Comparison of ENCODE assay signal across 2 cellular contexts in the genomic region with DNA sequence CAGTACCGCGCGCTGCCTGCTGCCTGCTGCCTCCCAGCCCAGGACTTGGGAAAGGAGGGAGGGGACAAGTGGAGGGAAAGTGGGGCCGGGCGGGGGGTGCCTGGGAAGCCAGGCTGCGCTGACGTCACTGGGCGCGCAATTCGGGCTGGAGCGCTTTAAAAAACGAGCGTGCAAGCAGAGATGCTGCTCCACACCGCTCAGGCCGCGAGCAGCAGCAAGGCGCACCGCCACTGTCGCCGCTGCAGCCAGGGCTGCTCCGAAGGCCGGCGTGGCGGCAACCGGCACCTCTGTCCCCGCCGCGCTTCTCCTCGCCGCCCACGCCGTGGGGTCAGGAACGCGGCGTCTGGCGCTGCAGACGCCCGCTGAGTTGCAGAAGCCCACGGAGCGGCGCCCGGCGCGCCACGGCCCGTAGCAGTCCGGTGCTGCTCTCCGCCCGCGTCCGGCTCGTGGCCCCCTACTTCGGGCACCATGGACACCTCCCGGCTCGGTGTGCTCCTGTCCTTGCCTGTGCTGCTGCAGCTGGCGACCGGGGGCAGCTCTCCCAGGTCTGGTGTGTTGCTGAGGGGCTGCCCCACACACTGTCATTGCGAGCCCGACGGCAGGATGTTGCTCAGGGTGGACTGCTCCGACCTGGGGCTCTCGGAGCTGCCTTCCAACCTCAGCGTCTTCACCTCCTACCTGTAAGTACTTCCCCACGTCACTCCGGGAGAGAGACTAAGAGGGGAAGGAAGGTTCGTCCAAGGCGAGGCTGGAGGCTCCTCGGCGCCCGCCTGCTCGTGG.
TF ChIP-seq lines count a peak whose summit lies in the region.

A gene with protein sequence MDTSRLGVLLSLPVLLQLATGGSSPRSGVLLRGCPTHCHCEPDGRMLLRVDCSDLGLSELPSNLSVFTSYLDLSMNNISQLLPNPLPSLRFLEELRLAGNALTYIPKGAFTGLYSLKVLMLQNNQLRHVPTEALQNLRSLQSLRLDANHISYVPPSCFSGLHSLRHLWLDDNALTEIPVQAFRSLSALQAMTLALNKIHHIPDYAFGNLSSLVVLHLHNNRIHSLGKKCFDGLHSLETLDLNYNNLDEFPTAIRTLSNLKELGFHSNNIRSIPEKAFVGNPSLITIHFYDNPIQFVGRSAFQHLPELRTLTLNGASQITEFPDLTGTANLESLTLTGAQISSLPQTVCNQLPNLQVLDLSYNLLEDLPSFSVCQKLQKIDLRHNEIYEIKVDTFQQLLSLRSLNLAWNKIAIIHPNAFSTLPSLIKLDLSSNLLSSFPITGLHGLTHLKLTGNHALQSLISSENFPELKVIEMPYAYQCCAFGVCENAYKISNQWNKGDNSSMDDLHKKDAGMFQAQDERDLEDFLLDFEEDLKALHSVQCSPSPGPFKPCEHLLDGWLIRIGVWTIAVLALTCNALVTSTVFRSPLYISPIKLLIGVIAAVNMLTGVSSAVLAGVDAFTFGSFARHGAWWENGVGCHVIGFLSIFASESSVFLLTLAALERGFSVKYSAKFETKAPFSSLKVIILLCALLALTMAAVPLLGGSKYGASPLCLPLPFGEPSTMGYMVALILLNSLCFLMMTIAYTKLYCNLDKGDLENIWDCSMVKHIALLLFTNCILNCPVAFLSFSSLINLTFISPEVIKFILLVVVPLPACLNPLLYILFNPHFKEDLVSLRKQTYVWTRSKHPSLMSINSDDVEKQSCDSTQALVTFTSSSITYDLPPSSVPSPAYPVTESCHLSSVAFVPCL (plus strand): TSS at position 186 of the 780 bp plus-strand sequence. CDS start 283 bp downstream, at position 469.

TF ChIP-seq in HEK293, 187 proteins besides CTCF, POLR2A, EP300 and RAD21 (continued from another document and continues in another):
- TF ChIP-seq, protein P1, sequence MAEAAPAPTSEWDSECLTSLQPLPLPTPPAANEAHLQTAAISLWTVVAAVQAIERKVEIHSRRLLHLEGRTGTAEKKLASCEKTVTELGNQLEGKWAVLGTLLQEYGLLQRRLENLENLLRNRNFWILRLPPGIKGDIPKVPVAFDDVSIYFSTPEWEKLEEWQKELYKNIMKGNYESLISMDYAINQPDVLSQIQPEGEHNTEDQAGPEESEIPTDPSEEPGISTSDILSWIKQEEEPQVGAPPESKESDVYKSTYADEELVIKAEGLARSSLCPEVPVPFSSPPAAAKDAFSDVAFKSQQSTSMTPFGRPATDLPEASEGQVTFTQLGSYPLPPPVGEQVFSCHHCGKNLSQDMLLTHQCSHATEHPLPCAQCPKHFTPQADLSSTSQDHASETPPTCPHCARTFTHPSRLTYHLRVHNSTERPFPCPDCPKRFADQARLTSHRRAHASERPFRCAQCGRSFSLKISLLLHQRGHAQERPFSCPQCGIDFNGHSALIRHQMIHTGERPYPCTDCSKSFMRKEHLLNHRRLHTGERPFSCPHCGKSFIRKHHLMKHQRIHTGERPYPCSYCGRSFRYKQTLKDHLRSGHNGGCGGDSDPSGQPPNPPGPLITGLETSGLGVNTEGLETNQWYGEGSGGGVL (tag by site-specific recombination; IDR thresholded peaks at IDR 0.05): peak; percentile 91
- TF ChIP-seq SP2 (tag by site-specific recombination; IDR thresholded peaks at IDR 0.05): peak; percentile 12; the same call in 1 of the 2 replicates
- TF ChIP-seq ZSCAN23 (tag by site-specific recombination; IDR thresholded peaks at IDR 0.05): no peak; the same call in 1 of the 2 replicates
- TF ChIP-seq SP7 (tag by site-specific recombination; IDR thresholded peaks at IDR 0.05): 0 out of 2 replicates have a peak, but pooled peaks have one; percentile 34
- TF ChIP-seq, protein P2, sequence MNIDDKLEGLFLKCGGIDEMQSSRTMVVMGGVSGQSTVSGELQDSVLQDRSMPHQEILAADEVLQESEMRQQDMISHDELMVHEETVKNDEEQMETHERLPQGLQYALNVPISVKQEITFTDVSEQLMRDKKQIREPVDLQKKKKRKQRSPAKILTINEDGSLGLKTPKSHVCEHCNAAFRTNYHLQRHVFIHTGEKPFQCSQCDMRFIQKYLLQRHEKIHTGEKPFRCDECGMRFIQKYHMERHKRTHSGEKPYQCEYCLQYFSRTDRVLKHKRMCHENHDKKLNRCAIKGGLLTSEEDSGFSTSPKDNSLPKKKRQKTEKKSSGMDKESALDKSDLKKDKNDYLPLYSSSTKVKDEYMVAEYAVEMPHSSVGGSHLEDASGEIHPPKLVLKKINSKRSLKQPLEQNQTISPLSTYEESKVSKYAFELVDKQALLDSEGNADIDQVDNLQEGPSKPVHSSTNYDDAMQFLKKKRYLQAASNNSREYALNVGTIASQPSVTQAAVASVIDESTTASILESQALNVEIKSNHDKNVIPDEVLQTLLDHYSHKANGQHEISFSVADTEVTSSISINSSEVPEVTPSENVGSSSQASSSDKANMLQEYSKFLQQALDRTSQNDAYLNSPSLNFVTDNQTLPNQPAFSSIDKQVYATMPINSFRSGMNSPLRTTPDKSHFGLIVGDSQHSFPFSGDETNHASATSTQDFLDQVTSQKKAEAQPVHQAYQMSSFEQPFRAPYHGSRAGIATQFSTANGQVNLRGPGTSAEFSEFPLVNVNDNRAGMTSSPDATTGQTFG (tag by site-specific recombination; IDR thresholded peaks at IDR 0.05; ENCODE audit: borderline replicate concordance): no peak
- TF ChIP-seq ZNF561 (tag by site-specific recombination; IDR thresholded peaks at IDR 0.05; ENCODE audit: borderline replicate concordance): peak; percentile 33; the same call in 1 of the 2 replicates
- peak; percentile 40; the same call in 1 of the 2 replicates for TF ChIP-seq EGR2 (tag by site-specific recombination; IDR thresholded peaks at IDR 0.05; ENCODE audit: low read depth)
- peak; percentile 80 for TF ChIP-seq GLIS1 (tag by site-specific recombination; IDR thresholded peaks at IDR 0.05)
- TF ChIP-seq, protein P3, sequence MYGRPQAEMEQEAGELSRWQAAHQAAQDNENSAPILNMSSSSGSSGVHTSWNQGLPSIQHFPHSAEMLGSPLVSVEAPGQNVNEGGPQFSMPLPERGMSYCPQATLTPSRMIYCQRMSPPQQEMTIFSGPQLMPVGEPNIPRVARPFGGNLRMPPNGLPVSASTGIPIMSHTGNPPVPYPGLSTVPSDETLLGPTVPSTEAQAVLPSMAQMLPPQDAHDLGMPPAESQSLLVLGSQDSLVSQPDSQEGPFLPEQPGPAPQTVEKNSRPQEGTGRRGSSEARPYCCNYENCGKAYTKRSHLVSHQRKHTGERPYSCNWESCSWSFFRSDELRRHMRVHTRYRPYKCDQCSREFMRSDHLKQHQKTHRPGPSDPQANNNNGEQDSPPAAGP (tag by site-specific recombination; IDR thresholded peaks at IDR 0.05): peak; percentile 87; the same call in 1 of the 2 replicates
- TF ChIP-seq ZBTB21 (tag by site-specific recombination; IDR thresholded peaks at IDR 0.05): peak; percentile 81
- TF ChIP-seq, protein P4, sequence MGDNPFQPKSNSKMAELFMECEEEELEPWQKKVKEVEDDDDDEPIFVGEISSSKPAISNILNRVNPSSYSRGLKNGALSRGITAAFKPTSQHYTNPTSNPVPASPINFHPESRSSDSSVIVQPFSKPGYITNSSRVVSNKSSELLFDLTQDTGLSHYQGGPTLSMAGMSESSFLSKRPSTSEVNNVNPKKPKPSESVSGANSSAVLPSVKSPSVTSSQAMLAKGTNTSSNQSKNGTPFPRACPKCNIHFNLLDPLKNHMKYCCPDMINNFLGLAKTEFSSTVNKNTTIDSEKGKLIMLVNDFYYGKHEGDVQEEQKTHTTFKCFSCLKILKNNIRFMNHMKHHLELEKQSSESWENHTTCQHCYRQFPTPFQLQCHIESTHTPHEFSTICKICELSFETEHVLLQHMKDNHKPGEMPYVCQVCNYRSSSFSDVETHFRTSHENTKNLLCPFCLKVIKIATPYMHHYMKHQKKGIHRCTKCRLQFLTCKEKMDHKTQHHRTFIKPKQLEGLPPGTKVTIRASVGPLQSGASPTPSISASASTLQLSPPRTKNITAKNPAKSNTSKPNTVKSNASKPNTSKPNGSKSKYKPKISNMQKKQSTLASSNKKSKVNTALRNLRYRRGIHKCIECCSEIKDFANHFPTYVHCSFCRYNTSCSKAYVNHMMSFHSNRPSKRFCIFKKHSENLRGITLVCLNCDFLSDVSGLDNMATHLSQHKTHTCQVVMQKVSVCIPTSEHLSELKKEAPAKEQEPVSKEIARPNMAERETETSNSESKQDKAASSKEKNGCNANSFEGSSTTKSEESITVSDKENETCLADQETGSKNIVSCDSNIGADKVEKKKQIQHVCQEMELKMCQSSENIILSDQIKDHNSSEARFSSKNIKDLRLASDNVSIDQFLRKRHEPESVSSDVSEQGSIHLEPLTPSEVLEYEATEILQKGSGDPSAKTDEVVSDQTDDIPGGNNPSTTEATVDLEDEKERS (tag by site-specific recombination; IDR thresholded peaks at IDR 0.05): no peak
- peak; percentile 8; the same call in 1 of the 2 replicates for TF ChIP-seq ZNF146 (tag by site-specific recombination; IDR thresholded peaks at IDR 0.05)
- peak; percentile 38; the same call in 1 of the 2 replicates for TF ChIP-seq ZEB2 (tag by site-specific recombination; IDR thresholded peaks at IDR 0.05)
- TF ChIP-seq REPIN1 (tag by site-specific recombination; IDR thresholded peaks at IDR 0.05; ENCODE audit: low read depth): peak; percentile 24; the same call in 1 of the 2 replicates

TF ChIP-seq in HepG2, 621 proteins besides CTCF, POLR2A, EP300 and RAD21 (continued from another document and continues in another):
- TF ChIP-seq, protein P5, sequence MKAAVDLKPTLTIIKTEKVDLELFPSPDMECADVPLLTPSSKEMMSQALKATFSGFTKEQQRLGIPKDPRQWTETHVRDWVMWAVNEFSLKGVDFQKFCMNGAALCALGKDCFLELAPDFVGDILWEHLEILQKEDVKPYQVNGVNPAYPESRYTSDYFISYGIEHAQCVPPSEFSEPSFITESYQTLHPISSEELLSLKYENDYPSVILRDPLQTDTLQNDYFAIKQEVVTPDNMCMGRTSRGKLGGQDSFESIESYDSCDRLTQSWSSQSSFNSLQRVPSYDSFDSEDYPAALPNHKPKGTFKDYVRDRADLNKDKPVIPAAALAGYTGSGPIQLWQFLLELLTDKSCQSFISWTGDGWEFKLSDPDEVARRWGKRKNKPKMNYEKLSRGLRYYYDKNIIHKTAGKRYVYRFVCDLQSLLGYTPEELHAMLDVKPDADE (CRISPR knock-in tag; IDR thresholded peaks at IDR 0.05): no peak
- TF ChIP-seq, protein P6, sequence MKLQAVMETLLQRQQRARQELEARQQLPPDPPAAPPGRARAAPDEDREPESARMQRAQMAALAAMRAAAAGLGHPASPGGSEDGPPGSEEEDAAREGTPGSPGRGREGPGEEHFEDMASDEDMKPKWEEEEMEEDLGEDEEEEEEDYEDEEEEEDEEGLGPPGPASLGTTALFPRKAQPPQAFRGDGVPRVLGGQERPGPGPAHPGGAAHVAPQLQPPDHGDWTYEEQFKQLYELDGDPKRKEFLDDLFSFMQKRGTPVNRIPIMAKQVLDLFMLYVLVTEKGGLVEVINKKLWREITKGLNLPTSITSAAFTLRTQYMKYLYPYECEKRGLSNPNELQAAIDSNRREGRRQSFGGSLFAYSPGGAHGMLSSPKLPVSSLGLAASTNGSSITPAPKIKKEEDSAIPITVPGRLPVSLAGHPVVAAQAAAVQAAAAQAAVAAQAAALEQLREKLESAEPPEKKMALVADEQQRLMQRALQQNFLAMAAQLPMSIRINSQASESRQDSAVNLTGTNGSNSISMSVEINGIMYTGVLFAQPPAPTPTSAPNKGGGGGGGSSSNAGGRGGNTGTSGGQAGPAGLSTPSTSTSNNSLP (IDR thresholded peaks at IDR 0.05; ENCODE audit: low read depth, low read length): no peak
- TF ChIP-seq FOXA3 (CRISPR knock-in tag; IDR thresholded peaks at IDR 0.05): peak; percentile 23; the same call in 1 of the 2 replicates
- TF ChIP-seq, protein P7, sequence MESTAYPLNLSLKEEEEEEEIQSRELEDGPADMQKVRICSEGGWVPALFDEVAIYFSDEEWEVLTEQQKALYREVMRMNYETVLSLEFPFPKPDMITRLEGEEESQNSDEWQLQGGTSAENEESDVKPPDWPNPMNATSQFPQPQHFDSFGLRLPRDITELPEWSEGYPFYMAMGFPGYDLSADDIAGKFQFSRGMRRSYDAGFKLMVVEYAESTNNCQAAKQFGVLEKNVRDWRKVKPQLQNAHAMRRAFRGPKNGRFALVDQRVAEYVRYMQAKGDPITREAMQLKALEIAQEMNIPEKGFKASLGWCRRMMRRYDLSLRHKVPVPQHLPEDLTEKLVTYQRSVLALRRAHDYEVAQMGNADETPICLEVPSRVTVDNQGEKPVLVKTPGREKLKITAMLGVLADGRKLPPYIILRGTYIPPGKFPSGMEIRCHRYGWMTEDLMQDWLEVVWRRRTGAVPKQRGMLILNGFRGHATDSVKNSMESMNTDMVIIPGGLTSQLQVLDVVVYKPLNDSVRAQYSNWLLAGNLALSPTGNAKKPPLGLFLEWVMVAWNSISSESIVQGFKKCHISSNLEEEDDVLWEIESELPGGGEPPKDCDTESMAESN (CRISPR knock-in tag; conservative IDR thresholded peaks at IDR 0.05): no peak; the same call in none of the 2 replicates
- no peak for TF ChIP-seq ZNF607 (CRISPR knock-in tag; IDR thresholded peaks at IDR 0.05; ENCODE audit: borderline replicate concordance)
- TF ChIP-seq ZNF136 (CRISPR knock-in tag; IDR thresholded peaks at IDR 0.05; ENCODE audit: low read depth): no peak; the same call in 1 of the 2 replicates
- no peak for TF ChIP-seq RNF2 (conservative IDR thresholded peaks at IDR 0.05; ENCODE audit: low read depth)
- TF ChIP-seq, protein P8, sequence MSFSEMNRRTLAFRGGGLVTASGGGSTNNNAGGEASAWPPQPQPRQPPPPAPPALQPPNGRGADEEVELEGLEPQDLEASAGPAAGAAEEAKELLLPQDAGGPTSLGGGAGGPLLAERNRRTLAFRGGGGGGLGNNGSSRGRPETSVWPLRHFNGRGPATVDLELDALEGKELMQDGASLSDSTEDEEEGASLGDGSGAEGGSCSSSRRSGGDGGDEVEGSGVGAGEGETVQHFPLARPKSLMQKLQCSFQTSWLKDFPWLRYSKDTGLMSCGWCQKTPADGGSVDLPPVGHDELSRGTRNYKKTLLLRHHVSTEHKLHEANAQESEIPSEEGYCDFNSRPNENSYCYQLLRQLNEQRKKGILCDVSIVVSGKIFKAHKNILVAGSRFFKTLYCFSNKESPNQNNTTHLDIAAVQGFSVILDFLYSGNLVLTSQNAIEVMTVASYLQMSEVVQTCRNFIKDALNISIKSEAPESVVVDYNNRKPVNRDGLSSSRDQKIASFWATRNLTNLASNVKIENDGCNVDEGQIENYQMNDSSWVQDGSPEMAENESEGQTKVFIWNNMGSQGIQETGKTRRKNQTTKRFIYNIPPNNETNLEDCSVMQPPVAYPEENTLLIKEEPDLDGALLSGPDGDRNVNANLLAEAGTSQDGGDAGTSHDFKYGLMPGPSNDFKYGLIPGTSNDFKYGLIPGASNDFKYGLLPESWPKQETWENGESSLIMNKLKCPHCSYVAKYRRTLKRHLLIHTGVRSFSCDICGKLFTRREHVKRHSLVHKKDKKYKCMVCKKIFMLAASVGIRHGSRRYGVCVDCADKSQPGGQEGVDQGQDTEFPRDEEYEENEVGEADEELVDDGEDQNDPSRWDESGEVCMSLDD (CRISPR knock-in tag; IDR thresholded peaks at IDR 0.05; ENCODE audit: borderline replicate concordance): no peak
- TF ChIP-seq, protein P9, sequence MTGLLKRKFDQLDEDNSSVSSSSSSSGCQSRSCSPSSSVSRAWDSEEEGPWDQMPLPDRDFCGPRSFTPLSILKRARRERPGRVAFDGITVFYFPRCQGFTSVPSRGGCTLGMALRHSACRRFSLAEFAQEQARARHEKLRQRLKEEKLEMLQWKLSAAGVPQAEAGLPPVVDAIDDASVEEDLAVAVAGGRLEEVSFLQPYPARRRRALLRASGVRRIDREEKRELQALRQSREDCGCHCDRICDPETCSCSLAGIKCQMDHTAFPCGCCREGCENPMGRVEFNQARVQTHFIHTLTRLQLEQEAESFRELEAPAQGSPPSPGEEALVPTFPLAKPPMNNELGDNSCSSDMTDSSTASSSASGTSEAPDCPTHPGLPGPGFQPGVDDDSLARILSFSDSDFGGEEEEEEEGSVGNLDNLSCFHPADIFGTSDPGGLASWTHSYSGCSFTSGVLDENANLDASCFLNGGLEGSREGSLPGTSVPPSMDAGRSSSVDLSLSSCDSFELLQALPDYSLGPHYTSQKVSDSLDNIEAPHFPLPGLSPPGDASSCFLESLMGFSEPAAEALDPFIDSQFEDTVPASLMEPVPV (CRISPR knock-in tag; IDR thresholded peaks at IDR 0.05): no peak; the same call in 1 of the 2 replicates
- no peak; the same call in 1 of the 2 replicates for TF ChIP-seq ZNF614 (CRISPR knock-in tag; IDR thresholded peaks at IDR 0.05; ENCODE audit: borderline replicate concordance)
- TF ChIP-seq STAG1 (CRISPR knock-in tag; IDR thresholded peaks at IDR 0.05): no peak
